Comparison of ENCODE assay signal across 8 cellular contexts in genomic region chr11:65505434-65506315, GRCh38. TPM values are rescaled to one million over a fixed set of nuclear protein-coding genes. Genes with fewer than 3 reads are reported as not detected.
DNase-seq lines count a peak whose midpoint lies in the region; ATAC-seq and TF ChIP-seq lines count a peak whose summit lies in the region.

No MANE protein-coding gene starts in this region.

- H3K9ac ChIP-seq in SK-N-MC (ENCODE audit: insufficient read length): peak overlapping the region; percentile 99

- H3K4me1 ChIP-seq in sigmoid colon: peaks cover 0 to 44% (median 36%) of the 10 kb centered on the region in 4 donors

- peak overlapping the region; percentile 99 for H3K27ac ChIP-seq in SK-N-MC
- H3K27ac ChIP-seq in sigmoid colon: peak overlapping the region; percentile 92 to 100 (median 97)

- intact Hi-C loops in sigmoid colon (cut with DNase I): loop anchor here (2.0 to 10.0 kb wide), 2 partner anchors 35 to 211 kb away; no protein-coding TSS in a partner anchor

- in situ Hi-C loops in GM18951 (cut with MboI; ENCODE audit: low sequenced_read_pairs, unreplicated experiment): loop anchor here (5.0 kb wide), 1 partner anchor 138 kb away; no protein-coding TSS in a partner anchor

- no peak for TF ChIP-seq EP300 in sigmoid colon (IDR thresholded peaks at IDR 0.05)

- H3K27me3 ChIP-seq in sigmoid colon: no peaks in the 10 kb centered on the region

- TF ChIP-seq CTCF in fibroblast of villous mesenchyme (IDR thresholded peaks at IDR 0.05; ENCODE audit: insufficient read depth, low read depth, low read length) (no peak), sigmoid colon (IDR thresholded peaks at IDR 0.05) (no peak)

- DNase-seq in SK-N-MC (ENCODE audit: low read depth, low spot score): no peak
- peak; percentile 65 for DNase-seq in fibroblast of villous mesenchyme (ENCODE audit: low read depth)
- peak; percentile 70 for DNase-seq in sigmoid colon
- no peak for DNase-seq in activated CD4-positive, CD25-positive, alpha-beta regulatory T cell treated with anti-CD3 and anti-CD28 coated beads, Interleukin-2, amount 50 U/mL, for 72 hours
- no peak for DNase-seq in occipital lobe (lab: John Stamatoyannopoulos, UW)

- TF ChIP-seq POLR2A in GM18951 (IDR thresholded peaks at IDR 0.05; ENCODE audit: extremely low read depth, insufficient read depth, insufficient read length) (peak; percentile 55), sigmoid colon (IDR thresholded peaks at IDR 0.05) (peak in 1 of 2 donors; percentile 21), GM18505 (IDR thresholded peaks at IDR 0.05; ENCODE audit: borderline replicate concordance, extremely low read depth, insufficient read depth, insufficient read length) (no peak)

- 10 to 22% methylated on average over 13 of the region's 13 CpGs for WGBS in sigmoid colon, 2 donors

- ATAC-seq in GM18505 (IDR thresholded peaks at IDR 0.05; ENCODE audit: unreplicated experiment): no peak
- ATAC-seq in GM18520 (IDR thresholded peaks at IDR 0.05; ENCODE audit: unreplicated experiment): no peak

- H3K4me3 ChIP-seq in SK-N-MC (peak overlapping the region; percentile 89), fibroblast of villous mesenchyme (ENCODE audit: low read depth, low read length) (peak overlapping the region; percentile 96), sigmoid colon (peak overlapping the region; percentile 73 to 92 (median 84))

- H3K36me3 ChIP-seq in SK-N-MC (ENCODE audit: insufficient read depth, low read length) (peaks cover 59% of the 10 kb centered on the region), sigmoid colon (peaks cover 49 to 59% (median 52%) of the 10 kb centered on the region in 4 donors)

- H3K9me3 ChIP-seq in SK-N-MC (ENCODE audit: low read depth, low read length): no peaks in the 10 kb centered on the region
- H3K9me3 ChIP-seq in sigmoid colon: no peaks in the 10 kb centered on the region

RNA-seq across cellular contexts. Expression of gene MALAT1, which starts 6.8 kb away (rescaled TPM):
- 12,351 and 16,563 TPM in 2 replicates for total RNA-seq in fibroblast of villous mesenchyme
- over 10,000 TPM; 10,511 to 32,672 (median 12,130) TPM for total RNA-seq in sigmoid colon
- polyA plus RNA-seq in sigmoid colon: 1,000 to 10,000 TPM in 1 of 3 donors, 100 to 1,000 TPM in 1, 1 to 10 TPM in 1; 6.6 to 1,968 (median 374) TPM
- total RNA-seq in occipital lobe: 11,800 TPM

RNA-seq across cellular contexts. Expression of gene SCYL1, which starts 19.2 kb away (rescaled TPM):
- total RNA-seq in fibroblast of villous mesenchyme (125 and 135 TPM in 2 replicates), sigmoid colon (100 to 1,000 TPM in 1 of 4 donors, 10 to 100 TPM in 3; 67.1 to 100 (median 77.7) TPM), occipital lobe (34.2 TPM)
- 10 to 100 TPM; 57.3 to 66.1 (median 61.7) TPM for polyA plus RNA-seq in sigmoid colon

RNA-seq across cellular contexts. Expression of gene LTBP3, which starts 52.5 kb away (rescaled TPM):
- 23.7 and 24.2 TPM in 2 replicates for total RNA-seq in fibroblast of villous mesenchyme
- 100 to 1,000 TPM in 2 of 4 donors, 10 to 100 TPM in 2; 79.6 to 268 (median 117) TPM for total RNA-seq in sigmoid colon
- polyA plus RNA-seq in sigmoid colon: 10 to 100 TPM in 1 of 3 donors, 1 to 10 TPM in 2; 3.9 to 34.0 (median 9.6) TPM
- total RNA-seq in occipital lobe: 18.4 TPM

Comparison
In these comparisons a context has a peak if more than half of its experiments do, and no peak if none do; other contexts are left out.
1. DNase-seq: peak in fibroblast of villous mesenchyme (single experiment) and sigmoid colon (single experiment); none in SK-N-MC (single experiment), activated CD4-positive, CD25-positive, alpha-beta regulatory T cell treated with anti-CD3 and anti-CD28 coated beads, Interleukin-2, amount 50 U/mL, for 72 hours (single experiment) and occipital lobe (single experiment).
2. Peak in every context shown above with its lines, with median percentiles within 50 percentile points of each other: H3K4me3 ChIP-seq.